1 cellular context compared by ENCODE assay signal in the genomic region with DNA sequence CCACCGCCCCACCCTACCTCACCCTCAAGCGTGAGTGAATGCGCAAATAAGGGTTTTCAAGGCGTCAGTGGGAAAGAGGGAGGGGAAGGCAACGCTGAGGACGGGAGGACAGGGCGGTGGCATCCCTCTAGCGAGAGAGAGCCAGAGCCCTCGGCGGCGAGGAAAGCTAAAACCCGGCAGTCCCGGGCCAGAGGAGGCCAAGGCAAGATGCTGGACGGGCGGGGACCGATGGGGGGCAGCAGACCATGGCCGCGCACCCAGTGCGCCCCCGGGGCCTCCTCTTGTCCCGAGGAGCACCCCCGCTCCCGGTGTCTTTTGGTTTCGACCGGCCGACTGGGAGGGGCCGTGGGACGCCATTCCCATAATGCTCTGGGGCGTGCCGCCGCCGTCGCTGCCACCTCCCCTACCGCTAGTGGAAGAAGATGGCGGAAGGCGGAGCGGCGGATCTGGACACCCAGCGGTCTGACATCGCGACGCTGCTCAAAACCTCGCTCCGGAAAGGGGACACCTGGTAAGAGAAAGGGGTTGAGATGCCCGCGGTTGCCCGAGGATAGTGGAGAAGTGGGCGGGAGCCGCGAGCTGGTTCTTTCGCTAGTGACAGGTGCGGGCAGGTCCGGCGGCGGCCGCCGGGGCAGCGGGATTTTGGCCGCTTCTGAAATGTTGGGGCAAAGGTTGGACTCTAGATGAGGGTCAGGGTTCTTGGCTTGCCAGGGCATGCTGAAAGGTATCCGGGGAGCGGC.
TF ChIP-seq lines count a peak whose summit lies in the region.

A gene (plus strand): TSS at position 412 of the 740 bp plus-strand sequence. CDS start 11 bp downstream, at position 423.

TF ChIP-seq in A549, 52 proteins besides CTCF, POLR2A, EP300 and RAD21 (continued from another document):
- TF ChIP-seq, protein P1, sequence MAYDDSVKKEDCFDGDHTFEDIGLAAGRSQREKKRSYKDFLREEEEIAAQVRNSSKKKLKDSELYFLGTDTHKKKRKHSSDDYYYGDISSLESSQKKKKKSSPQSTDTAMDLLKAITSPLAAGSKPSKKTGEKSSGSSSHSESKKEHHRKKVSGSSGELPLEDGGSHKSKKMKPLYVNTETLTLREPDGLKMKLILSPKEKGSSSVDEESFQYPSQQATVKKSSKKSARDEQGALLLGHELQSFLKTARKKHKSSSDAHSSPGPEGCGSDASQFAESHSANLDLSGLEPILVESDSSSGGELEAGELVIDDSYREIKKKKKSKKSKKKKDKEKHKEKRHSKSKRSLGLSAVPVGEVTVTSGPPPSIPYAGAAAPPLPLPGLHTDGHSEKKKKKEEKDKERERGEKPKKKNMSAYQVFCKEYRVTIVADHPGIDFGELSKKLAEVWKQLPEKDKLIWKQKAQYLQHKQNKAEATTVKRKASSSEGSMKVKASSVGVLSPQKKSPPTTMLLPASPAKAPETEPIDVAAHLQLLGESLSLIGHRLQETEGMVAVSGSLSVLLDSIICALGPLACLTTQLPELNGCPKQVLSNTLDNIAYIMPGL (CRISPR knock-in tag; IDR thresholded peaks at IDR 0.05; ENCODE audit: borderline replicate concordance) = peak; percentile 40; the same call in 1 of the 2 replicates
- no peak for TF ChIP-seq EHMT2 (IDR thresholded peaks at IDR 0.05; ENCODE audit: low read depth)
- peak; percentile 54; the same call in 1 of the 2 replicates for TF ChIP-seq TP53 (CRISPR knock-in tag; IDR thresholded peaks at IDR 0.05)
- no peak for TF ChIP-seq HDAC2 (IDR thresholded peaks at IDR 0.05)
- TF ChIP-seq MAZ (IDR thresholded peaks at IDR 0.05; ENCODE audit: borderline replicate concordance, low read depth, low read length) = 0 out of 2 replicates have a peak, but pooled peaks have one; percentile 74
TF ChIP-seq in A549: peak in this region for 15.
